Comparison of ENCODE assay signal across 15 cellular contexts in the genomic region with DNA sequence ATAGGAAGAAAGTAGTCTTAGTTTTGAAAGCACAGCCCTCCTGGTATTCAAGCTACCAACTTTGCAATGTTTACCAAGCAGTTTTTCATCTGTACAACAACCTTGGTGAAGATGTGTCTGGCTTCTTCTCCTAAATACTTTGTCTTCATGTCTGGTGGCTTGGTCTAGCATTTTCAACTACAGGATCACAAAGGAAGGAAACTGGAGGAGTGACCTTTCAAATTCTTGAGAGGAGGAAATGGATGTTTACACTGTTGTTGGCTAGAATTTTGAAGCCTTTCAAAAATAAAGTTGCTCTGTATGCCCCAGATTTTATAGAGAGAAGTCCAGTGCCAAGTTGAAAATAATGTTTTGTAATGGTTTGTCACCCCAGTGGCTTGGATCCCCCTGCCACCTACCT. TPM values are rescaled to one million over a fixed set of nuclear protein-coding genes. Genes with fewer than 3 reads are reported as not detected.
DNase-seq lines count a peak whose midpoint lies in the region; ATAC-seq and TF ChIP-seq lines count a peak whose summit lies in the region.
"Had no signal": no experiment of that assay in that cellular context is flagged by ENCODE, and none has a peak within 500 bp of the region (broad histone marks: within the 10 kb centered on the region; RNA-seq: fewer than 3 reads in every experiment).

No MANE protein-coding gene starts in this region.

- TF ChIP-seq EP300 in gastroesophageal sphincter (IDR thresholded peaks at IDR 0.05): no peak
- TF ChIP-seq EP300 in suprapubic skin (IDR thresholded peaks at IDR 0.05): no peak

- CTCF ChIA-PET in activated naive CD4-positive, alpha-beta T cell treated with anti-CD3 and anti-CD28 coated beads for 36 hours (lab: Charles Lee): interaction anchor here (1.2 to 2.2 kb wide), 2 partner anchors 9 to 10 kb away, joined by 3 to 7 read pairs; no protein-coding TSS in a partner anchor
- CTCF ChIA-PET in activated naive CD4-positive, alpha-beta T cell treated with anti-CD3 and anti-CD28 coated beads, Interleukin-2, amount 10 ng/mL, durations not matched to agents 7 days and 5 days (lab: Charles Lee): interaction anchor here (1.1 to 1.5 kb wide), 2 partner anchors 8 to 9 kb away, joined by 3 to 4 read pairs; no protein-coding TSS in a partner anchor
- CTCF ChIA-PET in T-cell (lab: Charles Lee): interaction anchor here in 1 of 2 donors (1.7 kb wide), 1 partner anchor 9 kb away, joined by 6 read pairs; no protein-coding TSS in a partner anchor

- H3K36me3 Mint-ChIP-seq in activated naive CD4-positive, alpha-beta T cell treated with anti-CD3 and anti-CD28 coated beads for 36 hours (ENCODE audit: low read depth): peaks cover 6% of the 10 kb centered on the region
- peaks cover 2% of the 10 kb centered on the region for H3K36me3 Mint-ChIP-seq in activated naive CD4-positive, alpha-beta T cell treated with anti-CD3 and anti-CD28 coated beads, Interleukin-2, amount 10 ng/mL, durations not matched to agents 7 days and 5 days
- H3K36me3 Mint-ChIP-seq in T-cell: peaks cover 3% of the 10 kb centered on the region

- H3K4me1 Mint-ChIP-seq in activated naive CD4-positive, alpha-beta T cell treated with anti-CD3 and anti-CD28 coated beads for 36 hours (ENCODE audit: low read depth): peaks cover 46% of the 10 kb centered on the region
- peaks cover 17% of the 10 kb centered on the region for H3K4me1 Mint-ChIP-seq in activated naive CD4-positive, alpha-beta T cell treated with anti-CD3 and anti-CD28 coated beads, Interleukin-2, amount 10 ng/mL, durations not matched to agents 7 days and 5 days
- H3K4me1 Mint-ChIP-seq in T-cell: peaks cover 10 to 41% (median 38%) of the 10 kb centered on the region in 3 donors

- peak overlapping the region in 3 of 4 donors; percentile 12 to 40 (median 35) for H3K27ac ChIP-seq in gastroesophageal sphincter
- H3K27ac ChIP-seq in suprapubic skin: peak overlapping the region; percentile 29

- H3K27ac Mint-ChIP-seq in activated naive CD4-positive, alpha-beta T cell treated with anti-CD3 and anti-CD28 coated beads for 36 hours: peak overlapping the region; percentile 37
- H3K27ac Mint-ChIP-seq in activated naive CD4-positive, alpha-beta T cell treated with anti-CD3 and anti-CD28 coated beads, Interleukin-2, amount 10 ng/mL, durations not matched to agents 7 days and 5 days: no peak overlapping the region
- H3K27ac Mint-ChIP-seq in T-cell: peak overlapping the region; percentile 25 to 62

- H3K36me3 ChIP-seq in gastroesophageal sphincter: no peaks in the 10 kb centered on the region
- H3K36me3 ChIP-seq in suprapubic skin: no peaks in the 10 kb centered on the region

- POLR2A ChIA-PET in T-cell (lab: Charles Lee): no interaction called here

- H3K27me3 Mint-ChIP-seq in activated naive CD4-positive, alpha-beta T cell treated with anti-CD3 and anti-CD28 coated beads for 36 hours (ENCODE audit: low read depth): no peaks in the 10 kb centered on the region
- no peaks in the 10 kb centered on the region for H3K27me3 Mint-ChIP-seq in activated naive CD4-positive, alpha-beta T cell treated with anti-CD3 and anti-CD28 coated beads, Interleukin-2, amount 10 ng/mL, durations not matched to agents 7 days and 5 days
- no peaks in the 10 kb centered on the region for H3K27me3 Mint-ChIP-seq in T-cell

- peaks cover 3% of the 10 kb centered on the region for H3K9me3 Mint-ChIP-seq in activated naive CD4-positive, alpha-beta T cell treated with anti-CD3 and anti-CD28 coated beads for 36 hours
- H3K9me3 Mint-ChIP-seq in activated naive CD4-positive, alpha-beta T cell treated with anti-CD3 and anti-CD28 coated beads, Interleukin-2, amount 10 ng/mL, durations not matched to agents 7 days and 5 days: peaks cover 3% of the 10 kb centered on the region
- H3K9me3 Mint-ChIP-seq in T-cell: peaks cover 0 to 5% (median 0%) of the 10 kb centered on the region in 3 donors

- no peak overlapping the region for H3K4me3 ChIP-seq in gastroesophageal sphincter
- no peak overlapping the region for H3K4me3 ChIP-seq in suprapubic skin
- H3K4me3 ChIP-seq in lower leg skin (ENCODE audit: low read depth, poor library complexity, severe bottlenecking): no peak overlapping the region
- H3K4me3 ChIP-seq: GM12878 had no signal

- H3K9me3 ChIP-seq in gastroesophageal sphincter: no peaks in the 10 kb centered on the region
- H3K9me3 ChIP-seq in suprapubic skin: no peaks in the 10 kb centered on the region

- TF ChIP-seq POLR2A in gastroesophageal sphincter (IDR thresholded peaks at IDR 0.05): no peak
- TF ChIP-seq POLR2A in suprapubic skin (IDR thresholded peaks at IDR 0.05): no peak
- TF ChIP-seq POLR2A in lower leg skin (IDR thresholded peaks at IDR 0.05): no peak

- ATAC-seq in T-cell (replicated peaks in 1 of 4) (no peak), gastroesophageal sphincter (no peak), HG03442 (IDR thresholded peaks at IDR 0.05; ENCODE audit: unreplicated experiment) (no peak)
- ATAC-seq: GM12878 had no signal

- H3K4me1 ChIP-seq in gastroesophageal sphincter: peaks cover 0 to 18% (median 6%) of the 10 kb centered on the region in 3 donors
- H3K4me1 ChIP-seq in suprapubic skin: peaks cover 22% of the 10 kb centered on the region

- H3K27me3 ChIP-seq in gastroesophageal sphincter (no peaks in the 10 kb centered on the region), suprapubic skin (no peaks in the 10 kb centered on the region)

- no peak overlapping the region for H3K4me3 Mint-ChIP-seq in activated naive CD4-positive, alpha-beta T cell treated with anti-CD3 and anti-CD28 coated beads for 36 hours
- no peak overlapping the region for H3K4me3 Mint-ChIP-seq in activated naive CD4-positive, alpha-beta T cell treated with anti-CD3 and anti-CD28 coated beads, Interleukin-2, amount 10 ng/mL, durations not matched to agents 7 days and 5 days
- H3K4me3 Mint-ChIP-seq in T-cell: no peak overlapping the region

- no peak for DNase-seq in activated naive CD4-positive, alpha-beta T cell treated with anti-CD3 and anti-CD28 coated beads for 36 hours
- DNase-seq in activated naive CD4-positive, alpha-beta T cell treated with anti-CD3 and anti-CD28 coated beads, Interleukin-2, amount 10 ng/mL, durations not matched to agents 7 days and 5 days: no peak
- no peak for DNase-seq in T-cell
- DNase-seq in suprapubic skin (ENCODE audit: low spot score in 2 of 2): no peak
- DNase-seq in NCI-H1417 (lab: John Stamatoyannopoulos, UW): no peak
- DNase-seq in lower leg skin (ENCODE audit: low spot score in 2 of 2): no peak
- DNase-seq: activated CD8-positive, alpha-beta memory T cell treated with anti-CD3 and anti-CD28 coated beads, Interleukin-2, amount 50 U/mL, for 4 hours; DMS79; MV-4-11; stimulated activated CD4-positive, alpha-beta T cell treated with anti-CD3 and anti-CD28 coated beads, Interleukin-15, amount 100 ng/mL, for 24 hours; T-helper 9 cell had no signal

- intact Hi-C loops in activated naive CD4-positive, alpha-beta T cell treated with anti-CD3 and anti-CD28 coated beads for 36 hours (cut with micrococcal nuclease): no loop called here
- intact Hi-C loops in lower leg skin (cut with DNase I; ENCODE audit: low total_unique reads): no loop called here

- TF ChIP-seq CTCF in gastroesophageal sphincter (IDR thresholded peaks at IDR 0.05): no peak
- no peak for TF ChIP-seq CTCF in suprapubic skin (IDR thresholded peaks at IDR 0.05)
- no peak for TF ChIP-seq CTCF in lower leg skin (IDR thresholded peaks at IDR 0.05)

RNA-seq across cellular contexts. Expression of gene PAM, which starts 16.3 kb away (rescaled TPM):
- 10 to 100 TPM; 31.2 to 37.6 TPM for total RNA-seq in activated naive CD4-positive, alpha-beta T cell treated with anti-CD3 and anti-CD28 coated beads for 36 hours
- total RNA-seq in T-cell (10 to 100 TPM; 17.5 to 29.2 (median 23.3) TPM), gastroesophageal sphincter (100 to 1,000 TPM; 247 to 404 (median 311) TPM), suprapubic skin (10 to 100 TPM; 41.5 to 92.8 (median 48.2) TPM), lower leg skin (100 to 1,000 TPM in 2 of 4 donors, 10 to 100 TPM in 2; 37.8 to 144 (median 92.7) TPM)
- total RNA-seq: OCI-LY7 had no signal
